22 cellular contexts compared by ENCODE assay signal in genomic region chr11:13966486-13966885, GRCh38. TPM values are rescaled to one million over a fixed set of nuclear protein-coding genes. Genes with fewer than 3 reads are reported as not detected.
DNase-seq lines count a peak whose midpoint lies in the region; ATAC-seq and TF ChIP-seq lines count a peak whose summit lies in the region.
"Had no signal": no experiment of that assay in that cellular context is flagged by ENCODE, and none has a peak within 500 bp of the region (broad histone marks: within the 10 kb centered on the region; RNA-seq: fewer than 3 reads in every experiment).

No MANE protein-coding gene starts in this region.

- CTCF ChIA-PET in SK-N-SH (lab: Yijun Ruan, JAX), result interaction anchor here (1.3 kb wide), 1 partner anchor 182 kb away, joined by 4 read pairs; no protein-coding TSS in a partner anchor

- no peak overlapping the region for H2AFZ ChIP-seq in neuronal stem cell (ENCODE audit: low read length)
- H2AFZ ChIP-seq in SK-N-SH (ENCODE audit: low read depth), result no peak overlapping the region

- no peak overlapping the region for H2BK120ac ChIP-seq in neuronal stem cell (ENCODE audit: low read depth, low read length)

- H3K18ac ChIP-seq in neuronal stem cell (ENCODE audit: low read length), result no peak overlapping the region

- DNase-seq in Peyer's patch (no peak), neuronal stem cell (ENCODE audit: low spot score) (no peak), stomach (no peak), SK-N-SH (no peak)
- DNase-seq in stimulated activated CD4-positive, alpha-beta T cell treated with anti-CD3 and anti-CD28 coated beads, Interleukin-1b, Interleukin-23, amount 100 ng/mL, for 48 hours, result no peak
- DNase-seq: CD4-positive, CD25-positive, alpha-beta regulatory T cell; GOT3; HFFc6; NCI-H1092; NCI-H1417 treated with DMSO at 0.1 percent for 48 hours; NCI-H1694 treated with DMSO at 0.1 percent for 48 hours; NCI-H2081 treated with DMSO at 0.1 percent for 48 hours; NCI-H2171; NCI-H226; NCI-H510A; SIG-M5 had no signal

- no peaks in the 10 kb centered on the region for H3K9me2 ChIP-seq in SK-N-SH

- no peak overlapping the region for H4K8ac ChIP-seq in neuronal stem cell (ENCODE audit: low read depth, low read length)

- no peak overlapping the region for H2BK12ac ChIP-seq in neuronal stem cell (ENCODE audit: low read length)

- H3K4me2 ChIP-seq in neuronal stem cell (ENCODE audit: insufficient read depth, low read length, poor library complexity, severe bottlenecking) (peak overlapping the region; percentile 22), SK-N-SH (no peak overlapping the region)
- H3K4me2 ChIP-seq: BLaER1 had no signal

- no peak for ATAC-seq in HG03025 (IDR thresholded peaks at IDR 0.05; ENCODE audit: low FRiP score, unreplicated experiment)
- ATAC-seq: Panc1 had no signal

- peak overlapping the region in 3 of 4 donors; percentile 29 to 88 (median 84) for H3K27ac ChIP-seq in Peyer's patch
- H3K27ac ChIP-seq in iPS-20b (ENCODE audit: low read length), result no peak overlapping the region
- H3K27ac ChIP-seq in neuronal stem cell (replicated peaks; ENCODE audit: low read length), result peak overlapping the region; percentile 48
- peak overlapping the region in 2 of 5 donors; percentile 51 to 85 for H3K27ac ChIP-seq in stomach
- H3K27ac ChIP-seq in SK-N-SH (ENCODE audit: low read depth in 2 of 2, low read length in 1 of 2), result no peak overlapping the region
- H3K27ac ChIP-seq: BLaER1, SK-N-MC had no signal

- H2AK5ac ChIP-seq in neuronal stem cell (ENCODE audit: low read depth, low read length), result no peak overlapping the region

- H3K23ac ChIP-seq in neuronal stem cell (ENCODE audit: low read depth, low read length, poor library complexity), result no peak overlapping the region

- H3K27me3 ChIP-seq in Peyer's patch, result no peaks in the 10 kb centered on the region
- H3K27me3 ChIP-seq in iPS-20b (ENCODE audit: insufficient read depth, low read length), result peaks cover 64% of the 10 kb centered on the region
- H3K27me3 ChIP-seq in neuronal stem cell (ENCODE audit: control insufficient read depth in 3 of 3, insufficient read depth in 3 of 3, low read depth in 1 of 3, low read length in 3 of 3), result peaks cover 2 to 66% (median 23%) of the 10 kb centered on the region in 3 experiments
- peaks cover 0 to 48% (median 31%) of the 10 kb centered on the region in 3 donors for H3K27me3 ChIP-seq in stomach
- H3K27me3 ChIP-seq in SK-N-SH (ENCODE audit: insufficient read depth), result peaks cover 50% of the 10 kb centered on the region

- H4K91ac ChIP-seq in neuronal stem cell (ENCODE audit: low read depth, low read length, poor library complexity), result no peak overlapping the region

- H3K4me1 ChIP-seq in Peyer's patch (peaks cover 0 to 33% (median 3%) of the 10 kb centered on the region in 4 donors), iPS-20b (ENCODE audit: insufficient read depth, low read length) (peaks cover 23% of the 10 kb centered on the region), neuronal stem cell (ENCODE audit: control insufficient read depth in 2 of 2, insufficient read depth in 1 of 2, low read depth in 1 of 2, low read length in 2 of 2) (peaks cover 1 to 17% of the 10 kb centered on the region in 2 donors), stomach (peaks cover 27 to 70% (median 52%) of the 10 kb centered on the region in 4 donors), SK-N-SH (ENCODE audit: control insufficient read depth in 1 of 2, insufficient read depth in 2 of 2, low read depth in 1 of 2, low read length in 1 of 2) (peaks cover 0 to 10% of the 10 kb centered on the region in 2 experiments; a peak in 1 of 4 replicates)
- H3K4me1 ChIP-seq: BLaER1, HAP-1 had no signal

- intact Hi-C loops in stomach (cut with DNase I; ENCODE audit: low total_unique reads), result loop anchor here (10.0 kb wide), 1 partner anchor 178 kb away; no protein-coding TSS in a partner anchor

- H3K4ac ChIP-seq in neuronal stem cell (ENCODE audit: low read length), result no peak overlapping the region

- TF ChIP-seq POLR2A in Peyer's patch (IDR thresholded peaks at IDR 0.05) (no peak), stomach (IDR thresholded peaks at IDR 0.05) (no peak)

- no peak overlapping the region for H3K4me3 ChIP-seq in Peyer's patch
- 0 out of 2 replicates have a peak overlapping the region, but pooled peaks have one; percentile 12 for H3K4me3 ChIP-seq in iPS-20b (ENCODE audit: low read length)
- H3K4me3 ChIP-seq in neuronal stem cell (ENCODE audit: low read length in 2 of 2), result no peak overlapping the region
- H3K4me3 ChIP-seq in stomach, result no peak overlapping the region
- H3K4me3 ChIP-seq in SK-N-SH (ENCODE audit: low read depth in 2 of 2, low read length in 1 of 2), result no peak overlapping the region
- H3K4me3 ChIP-seq: BLaER1, HAP-1, SK-N-MC had no signal

- H3K79me2 ChIP-seq in SK-N-SH (ENCODE audit: insufficient read depth), result no peaks in the 10 kb centered on the region

- H3K79me1 ChIP-seq in neuronal stem cell (ENCODE audit: low read depth, low read length), result no peaks in the 10 kb centered on the region

- H4K20me1 ChIP-seq in SK-N-SH (ENCODE audit: insufficient read depth), result no peaks in the 10 kb centered on the region
- H4K20me1 ChIP-seq: BLaER1 had no signal

- no peak for TF ChIP-seq RAD21 in SK-N-SH (IDR thresholded peaks at IDR 0.05; ENCODE audit: low read length)

- no peaks in the 10 kb centered on the region for H3F3A ChIP-seq in SK-N-SH (replicated peaks; ENCODE audit: insufficient read depth)

- no peak overlapping the region for H2BK15ac ChIP-seq in neuronal stem cell (ENCODE audit: low read length)

- no peak overlapping the region for H2BK5ac ChIP-seq in neuronal stem cell (ENCODE audit: low read length)

- TF ChIP-seq EP300 in stomach (IDR thresholded peaks at IDR 0.05), result no peak
- TF ChIP-seq EP300 in SK-N-SH (IDR thresholded peaks at IDR 0.05; ENCODE audit: borderline replicate concordance in 1 of 2, low read depth in 1 of 2, low read length in 1 of 2), result no peak

- POLR2A ChIA-PET in SK-N-SH (lab: Yijun Ruan, JAX), result no interaction called here

- H3K14ac ChIP-seq in neuronal stem cell (ENCODE audit: low read length), result no peak overlapping the region

- H3K9ac ChIP-seq in iPS-20b (ENCODE audit: low read depth, low read length), result no peak overlapping the region
- no peak overlapping the region for H3K9ac ChIP-seq in neuronal stem cell (ENCODE audit: low read depth, low read length, poor library complexity)
- no peak overlapping the region for H3K9ac ChIP-seq in SK-N-SH
- H3K9ac ChIP-seq: BLaER1 had no signal

- H3K9me3 ChIP-seq in Peyer's patch (no peaks in the 10 kb centered on the region), iPS-20b (ENCODE audit: insufficient read depth, low read depth, low read length) (no peaks in the 10 kb centered on the region), neuronal stem cell (replicated peaks in 1 of 2; ENCODE audit: control insufficient read depth in 2 of 2, insufficient read depth in 1 of 2, low read depth in 1 of 2, low read length in 2 of 2) (no peaks in the 10 kb centered on the region), stomach (no peaks in the 10 kb centered on the region), SK-N-SH (no peaks in the 10 kb centered on the region)
- H3K9me3 ChIP-seq: HAP-1 had no signal

- TF ChIP-seq CTCF in Peyer's patch (IDR thresholded peaks at IDR 0.05), result no peak
- TF ChIP-seq CTCF in stomach (IDR thresholded peaks at IDR 0.05), result no peak
- TF ChIP-seq CTCF in SK-N-SH (IDR thresholded peaks at IDR 0.05), result no peak

- no CpG with 5 or more reads among the region's 1 CpG for WGBS in neuronal stem cell (ENCODE audit: extremely low coverage in 2 of 2, insufficient read length in 2 of 2, insufficient replicate concordance in 1 of 2), 2 donors
- WGBS in stomach, 5 donors, result 82 to 100% (median 94%) methylated on average over 1 of the region's 1 CpG
- 42% methylated on average over 1 of the region's 1 CpG for WGBS in SK-N-SH (ENCODE audit: low lambda C conversion rate)

- no peaks in the 10 kb centered on the region for H3K36me3 ChIP-seq in Peyer's patch
- H3K36me3 ChIP-seq in iPS-20b (ENCODE audit: insufficient read depth, low read depth, low read length), result no peaks in the 10 kb centered on the region
- H3K36me3 ChIP-seq in neuronal stem cell (replicated peaks in 1 of 2; ENCODE audit: control insufficient read depth in 2 of 2, insufficient read depth in 2 of 2, low read length in 2 of 2), result no peaks in the 10 kb centered on the region
- H3K36me3 ChIP-seq in stomach, result no peaks in the 10 kb centered on the region
- no peaks in the 10 kb centered on the region for H3K36me3 ChIP-seq in SK-N-SH (replicated peaks in 1 of 2; ENCODE audit: control insufficient read depth in 1 of 2, insufficient read depth in 2 of 2, low read length in 1 of 2)
- H3K36me3 ChIP-seq: BLaER1, HAP-1 had no signal

TF ChIP-seq in SK-N-SH, 30 proteins besides CTCF, POLR2A, EP300 and RAD21:
- TF ChIP-seq NRF1 (IDR thresholded peaks at IDR 0.05; ENCODE audit: low read depth, low read length), result no peak
- no peak for TF ChIP-seq POLR2AphosphoS5 (IDR thresholded peaks at IDR 0.05; ENCODE audit: low read depth, low read length)
TF ChIP-seq in SK-N-SH: peak in this region for 0.

RNA-seq across cellular contexts. Expression of gene SPON1, which starts 4.0 kb away (rescaled TPM):
- total RNA-seq in Peyer's patch (10 to 100 TPM; 26.4 to 53.8 (median 48.3) TPM), stomach (100 to 1,000 TPM in 1 of 5 donors, 10 to 100 TPM in 4; 17.5 to 122 (median 73.6) TPM)
- 23.8 TPM for polyA plus RNA-seq in neuronal stem cell (2013, experiment 1 of 2)
- 24.4 TPM for polyA plus RNA-seq in neuronal stem cell (2013, experiment 2 of 2)
- polyA plus RNA-seq in stomach (10 to 100 TPM in 1 of 3 donors, 1 to 10 TPM in 2; 9.3 to 14.2 (median 9.9) TPM), SK-N-SH (2012; rRNA removed) (not detected in 2 replicates)
- polyA plus RNA-seq in SK-N-SH (2012; cell fraction: cytosol; rRNA removed), result not detected in 2 replicates
- 0.01 TPM in 1 of 2 replicates, not detected in the other for polyA plus RNA-seq in SK-N-SH (2012; cell fraction: nucleus; rRNA removed)
- total RNA-seq: HFFc6 had no signal

Comparison
In these comparisons a context has a peak if more than half of its experiments do, and no peak if none do; other contexts are left out.
1. H3K27ac ChIP-seq: peak in Peyer's patch (3 of 4) and neuronal stem cell (single experiment); none in iPS-20b (single experiment) and SK-N-SH (0 of 2).